ENCODE assay signal across 8 cellular contexts in genomic region chr5:115841382-115842088, GRCh38. TPM values are rescaled to one million over a fixed set of nuclear protein-coding genes. Genes with fewer than 3 reads are reported as not detected.
DNase-seq lines count a peak whose midpoint lies in the region; ATAC-seq and TF ChIP-seq lines count a peak whose summit lies in the region.

AP3S1 (plus strand) TSS chr5:115841935; CDS start chr5:115842038, 103 bp downstream.
ATG12 (minus strand) TSS chr5:115841565; CDS start chr5:115841552, 13 bp downstream.

- peak; percentile 32 to 92 (median 70) for TF ChIP-seq POLR2A in spleen (IDR thresholded peaks at IDR 0.05)

- TF ChIP-seq CTCF in spleen (IDR thresholded peaks at IDR 0.05 in 8 of 11, conservative IDR thresholded peaks at IDR 0.05 in 3 of 11) = peak in 4 of 11 experiments; percentile 10 to 15 (median 13)

- peaks cover 38 to 82% (median 69%) of the 10 kb centered on the region in 6 donors for H3K4me1 ChIP-seq in spleen

- peak within 1 kb of the TSS; percentile 92 to 97 (median 95) for H3K27ac ChIP-seq in spleen

- ATAC-seq in GM19043 (IDR thresholded peaks at IDR 0.05; ENCODE audit: low read depth, unreplicated experiment) (peak; percentile 75), HG03354 (IDR thresholded peaks at IDR 0.05; ENCODE audit: poor library complexity, severe bottlenecking, unreplicated experiment) (peak; percentile 87)

- peak within 1 kb of the TSS; percentile 70 to 95 (median 86) for H3K4me3 ChIP-seq in spleen

- H3K36me3 ChIP-seq in spleen = peaks cover 0 to 21% (median 11%) of the 10 kb centered on the region in 6 donors

- H3K27me3 ChIP-seq in spleen (replicated peaks in 1 of 7) = no peaks in the 10 kb centered on the region

- DNase-seq in AG20443 (ENCODE audit: low spot score) (peak; percentile 96), NCI-H446 (lab: John Stamatoyannopoulos, UW) (peak; percentile 89 to 92), inferior parietal cortex (ENCODE audit: extremely low spot score) (peak; percentile 97), spleen (peak; percentile 98)
- DNase-seq in activated CD4-positive, CD25-positive, alpha-beta regulatory T cell treated with anti-CD3 and anti-CD28 coated beads, Interleukin-2, amount 50 U/mL, for 16 hours (ENCODE audit: low read depth, low spot score) = peak; percentile 82
- peak; percentile 92 for DNase-seq in central memory CD4-positive, alpha-beta T cell

- WGBS in spleen, 5 donors = 7 to 16% (median 12%) methylated on average over 41 to 65 of the region's 65 CpGs

- H3K9me3 ChIP-seq in spleen = no peaks in the 10 kb centered on the region

- intact Hi-C loops in spleen (cut with DNase I; ENCODE audit: low total_unique reads) = loop anchor here (10.0 kb wide), 1 partner anchor 223 kb away; no protein-coding TSS in a partner anchor

RNA-seq across cellular contexts. Expression of gene AP3S1, which starts in this region (rescaled TPM):
- total RNA-seq in spleen = 100 to 1,000 TPM in 1 of 7 donors, 10 to 100 TPM in 6; 56.4 to 190 (median 63.3) TPM
- 10 to 100 TPM; 42.0 to 64.7 (median 60.1) TPM for polyA plus RNA-seq in spleen

RNA-seq across cellular contexts. Expression of gene ATG12, which starts in this region (rescaled TPM):
- 10 to 100 TPM; 40.1 to 90.4 (median 53.7) TPM for total RNA-seq in spleen
- polyA plus RNA-seq in spleen = 10 to 100 TPM; 30.6 to 36.4 (median 34.5) TPM

Comparison
In these comparisons a context has a peak if more than half of its experiments do, and no peak if none do; other contexts are left out.
1. Peak in every context shown above with its lines: DNase-seq, ATAC-seq, H3K4me3 ChIP-seq and H3K27ac ChIP-seq.